Comparison of ENCODE assay signal across 11 cellular contexts in the genomic region with DNA sequence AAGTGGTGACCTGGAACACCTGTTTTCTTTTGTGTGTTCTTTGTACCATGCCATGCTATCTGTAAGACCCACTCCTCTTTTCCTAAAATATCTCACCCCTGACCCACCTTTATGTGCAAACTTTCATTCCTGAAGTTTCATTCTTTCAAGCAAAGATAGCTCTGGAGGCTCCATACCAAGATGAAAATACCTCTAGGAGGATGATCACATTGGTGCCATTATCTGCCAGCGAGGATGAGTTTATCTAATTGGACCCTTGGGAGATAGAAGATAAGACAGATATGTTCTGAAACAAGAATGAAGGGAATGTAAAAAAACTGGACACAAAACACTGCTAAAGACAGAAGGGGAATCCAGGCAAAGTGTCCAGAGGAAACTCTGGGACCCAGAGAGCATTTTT. TPM values are rescaled to one million over a fixed set of nuclear protein-coding genes. Genes with fewer than 3 reads are reported as not detected.
"Had no signal": no experiment of that assay in that cellular context is flagged by ENCODE, and none has a peak within 500 bp of the region (broad histone marks: within the 10 kb centered on the region; RNA-seq: fewer than 3 reads in every experiment).

No MANE protein-coding gene starts in this region.

- H3K9me3 ChIP-seq: HAP-1 had no signal

- H3K4me1 ChIP-seq: HAP-1 had no signal

- H3K36me3 ChIP-seq: HAP-1 had no signal

- H3K9ac ChIP-seq: GM23248 had no signal

- H3K27ac ChIP-seq: GM23248 had no signal

- H3K4me3 Mint-ChIP-seq: GM23338, H9, HFFc6 had no signal

- DNase-seq: GM23248, GOT3, H7, H9, HCEC 1CT, HFFc6 had no signal

- H3K27ac Mint-ChIP-seq: GM23338, H9, HFFc6 had no signal

- H3K4me1 Mint-ChIP-seq: GM23338, H9 had no signal

- H3K9me3 Mint-ChIP-seq: HFFc6 had no signal

- FAIRE-seq: H1, H54 had no signal

- H3K4me3 ChIP-seq: GM23248, GM23338, HAP-1 had no signal

- H3K4me2 ChIP-seq: GM23338 had no signal

- H2AFZ ChIP-seq: GM23248, GM23338 had no signal

RNA-seq across cellular contexts. Expression of a gene that starts 24.1 kb away (rescaled TPM):
- total RNA-seq: GM23248, GM23338, H1, H4, H9, HFFc6 had no signal
- polyA plus RNA-seq: GM23248, H1 had no signal
